Comparison of ENCODE assay signal across 21 cellular contexts in genomic region chr2:124489686-124490085, GRCh38.
DNase-seq lines count a peak whose midpoint lies in the region; ATAC-seq lines count a peak whose summit lies in the region.
"Had no signal": no experiment of that assay in that cellular context is flagged by ENCODE, and none has a peak within 500 bp of the region (broad histone marks: within the 10 kb centered on the region; RNA-seq: fewer than 3 reads in every experiment).

No MANE protein-coding gene starts in this region.

- no peak for ATAC-seq in HG02798 (IDR thresholded peaks at IDR 0.05; ENCODE audit: poor library complexity, unreplicated experiment)
- ATAC-seq: A549, GM23338, HCT116 had no signal

- H3K27ac Mint-ChIP-seq in activated T-helper 1 cell treated with anti-CD3 and anti-CD28 coated beads, Interleukin-12 subunit alpha, Interleukin-12 subunit beta, Interleukin-2, Interleukin-4 antibody, amounts not matched to agents 30 ng/mL and 10 ng/mL and 1 ng/mL, durations not matched to agents 14 hours and 24 hours and 36 hours: no peak overlapping the region
- H3K27ac Mint-ChIP-seq: CD4-positive, alpha-beta T cell; CD8-positive, alpha-beta memory T cell; GM23338; H9 had no signal

- DNase-seq in ELR (ENCODE audit: low read depth) (peak; percentile 2), M059J (ENCODE audit: low read depth) (peak; percentile 52), kidney tubule cell (ENCODE audit: low spot score) (peak; percentile 78), NCI-H1417 (lab: John Stamatoyannopoulos, UW) (no peak)
- no peak for DNase-seq in activated T-helper 1 cell treated with anti-CD3 and anti-CD28 coated beads, Interleukin-12 subunit alpha, Interleukin-12 subunit beta, Interleukin-2, Interleukin-4 antibody, amounts not matched to agents 30 ng/mL and 10 ng/mL and 1 ng/mL, durations not matched to agents 14 hours and 24 hours and 36 hours (ENCODE audit: low spot score)
- DNase-seq: 8988T; ACHN; AML-193; BE2C; CD4-positive, alpha-beta T cell; CD8-positive, alpha-beta memory T cell; DMS 273 treated with DMSO at 0.1 percent for 48 hours; DMS79; EL; GF-D8; H9 had no signal

- intact Hi-C loops in activated T-helper 1 cell treated with anti-CD3 and anti-CD28 coated beads, Interleukin-12 subunit alpha, Interleukin-12 subunit beta, Interleukin-2, Interleukin-4 antibody, amounts not matched to agents 30 ng/mL and 10 ng/mL and 1 ng/mL, durations not matched to agents 14 hours and 24 hours and 36 hours (cut with micrococcal nuclease): no loop called here

- no peaks in the 10 kb centered on the region for H3K27me3 Mint-ChIP-seq in activated T-helper 1 cell treated with anti-CD3 and anti-CD28 coated beads, Interleukin-12 subunit alpha, Interleukin-12 subunit beta, Interleukin-2, Interleukin-4 antibody, amounts not matched to agents 30 ng/mL and 10 ng/mL and 1 ng/mL, durations not matched to agents 14 hours and 24 hours and 36 hours (ENCODE audit: insufficient read depth)
- H3K27me3 Mint-ChIP-seq: CD4-positive, alpha-beta T cell; CD8-positive, alpha-beta memory T cell had no signal

- no peaks in the 10 kb centered on the region for H3K4me1 Mint-ChIP-seq in activated T-helper 1 cell treated with anti-CD3 and anti-CD28 coated beads, Interleukin-12 subunit alpha, Interleukin-12 subunit beta, Interleukin-2, Interleukin-4 antibody, amounts not matched to agents 30 ng/mL and 10 ng/mL and 1 ng/mL, durations not matched to agents 14 hours and 24 hours and 36 hours (ENCODE audit: low read depth)
- H3K4me1 Mint-ChIP-seq: CD14-positive monocyte; CD8-positive, alpha-beta memory T cell had no signal

- no peak overlapping the region for H3K4me3 Mint-ChIP-seq in activated T-helper 1 cell treated with anti-CD3 and anti-CD28 coated beads, Interleukin-12 subunit alpha, Interleukin-12 subunit beta, Interleukin-2, Interleukin-4 antibody, amounts not matched to agents 30 ng/mL and 10 ng/mL and 1 ng/mL, durations not matched to agents 14 hours and 24 hours and 36 hours
- H3K4me3 Mint-ChIP-seq: CD14-positive monocyte; CD4-positive, alpha-beta T cell; CD8-positive, alpha-beta memory T cell; GM23338; H9 had no signal

- H3K9me3 Mint-ChIP-seq in activated T-helper 1 cell treated with anti-CD3 and anti-CD28 coated beads, Interleukin-12 subunit alpha, Interleukin-12 subunit beta, Interleukin-2, Interleukin-4 antibody, amounts not matched to agents 30 ng/mL and 10 ng/mL and 1 ng/mL, durations not matched to agents 14 hours and 24 hours and 36 hours: no peaks in the 10 kb centered on the region
- H3K9me3 Mint-ChIP-seq: GM23338, H9 had no signal

- H3K36me3 Mint-ChIP-seq in activated T-helper 1 cell treated with anti-CD3 and anti-CD28 coated beads, Interleukin-12 subunit alpha, Interleukin-12 subunit beta, Interleukin-2, Interleukin-4 antibody, amounts not matched to agents 30 ng/mL and 10 ng/mL and 1 ng/mL, durations not matched to agents 14 hours and 24 hours and 36 hours (ENCODE audit: low read depth): no peaks in the 10 kb centered on the region
- H3K36me3 Mint-ChIP-seq: CD14-positive monocyte; CD8-positive, alpha-beta memory T cell had no signal

Comparison
In these comparisons a context has a peak if more than half of its experiments do, and no peak if none do; other contexts are left out.
1. DNase-seq: peak in ELR (single experiment), M059J (single experiment) and kidney tubule cell (single experiment); none in activated T-helper 1 cell treated with anti-CD3 and anti-CD28 coated beads, Interleukin-12 subunit alpha, Interleukin-12 subunit beta, Interleukin-2, Interleukin-4 antibody, amounts not matched to agents 30 ng/mL and 10 ng/mL and 1 ng/mL, durations not matched to agents 14 hours and 24 hours and 36 hours (single experiment) and NCI-H1417 (0 of 3).